8 cellular contexts compared by ENCODE assay signal in genomic region chr10:132331956-132332749, GRCh38. TPM values are rescaled to one million over a fixed set of nuclear protein-coding genes. Genes with fewer than 3 reads are reported as not detected.
DNase-seq lines count a peak whose midpoint lies in the region; TF ChIP-seq lines count a peak whose summit lies in the region.

TSS of gene LRRC27 (plus strand) at chr10:132332193. CDS start at chr10:132333525, 1,332 bp downstream.

- no peaks in the 10 kb centered on the region for H3K27me3 Mint-ChIP-seq in stimulated activated naive CD8-positive, alpha-beta T cell treated with anti-CD3 and anti-CD28 coated beads, Interleukin-15, Interleukin-2, amounts not matched to agents 100 ng/mL and 50 ng/mL, for 24 hours

- H3K9me3 ChIP-seq in MG63 (no peaks in the 10 kb centered on the region), neural cell (ENCODE audit: low read length) (no peaks in the 10 kb centered on the region)

- no peaks in the 10 kb centered on the region for H3K9me2 ChIP-seq in neural cell (ENCODE audit: insufficient read depth, low read length)

- H3F3A ChIP-seq in neural cell (ENCODE audit: insufficient read depth, low read length, poor library complexity, severe bottlenecking): no peaks in the 10 kb centered on the region

- no peaks in the 10 kb centered on the region for H3K27me3 ChIP-seq in MG63
- H3K27me3 ChIP-seq in neural cell (ENCODE audit: insufficient read depth, low read depth, low read length): no peaks in the 10 kb centered on the region

- H3K36me3 ChIP-seq in MG63: peaks cover 34% of the 10 kb centered on the region
- no peaks in the 10 kb centered on the region for H3K36me3 ChIP-seq in neural cell (ENCODE audit: insufficient read depth, low read length)

- peak within 1 kb of the TSS; percentile 99 for H3K4me3 ChIP-seq in MG63
- peak within 1 kb of the TSS; percentile 85 for H3K4me3 ChIP-seq in fibroblast of villous mesenchyme (ENCODE audit: low read depth, low read length)
- peak within 1 kb of the TSS; percentile 83 for H3K4me3 ChIP-seq in neural cell (ENCODE audit: low read length)

- H2AFZ ChIP-seq in neural cell (ENCODE audit: low read depth, low read length): peak within 1 kb of the TSS; percentile 65

- DNase-seq in G401 (ENCODE audit: low spot score): peak; percentile 93
- peak; percentile 95 for DNase-seq in HCEC 1CT
- peak; percentile 97 for DNase-seq in MG63
- DNase-seq in SHP77 (lab: John Stamatoyannopoulos, UW): peak; percentile 94
- peak; percentile 100 for DNase-seq in activated gamma-delta T cell (lab: John Stamatoyannopoulos, UW)
- peak; percentile 98 for DNase-seq in fibroblast of villous mesenchyme (ENCODE audit: low read depth)

- peak within 1 kb of the TSS; percentile 87 for H3K27ac Mint-ChIP-seq in stimulated activated naive CD8-positive, alpha-beta T cell treated with anti-CD3 and anti-CD28 coated beads, Interleukin-15, Interleukin-2, amounts not matched to agents 100 ng/mL and 50 ng/mL, for 24 hours

- peak within 1 kb of the TSS; percentile 70 for H3K27ac ChIP-seq in neural cell (ENCODE audit: low read length)

- TF ChIP-seq EP300 in neural cell (conservative IDR thresholded peaks at IDR 0.05; ENCODE audit: poor library complexity, severe bottlenecking): peak; percentile 33

- H3K4me3 Mint-ChIP-seq in stimulated activated naive CD8-positive, alpha-beta T cell treated with anti-CD3 and anti-CD28 coated beads, Interleukin-15, Interleukin-2, amounts not matched to agents 100 ng/mL and 50 ng/mL, for 24 hours: peak within 1 kb of the TSS; percentile 95

- no peaks in the 10 kb centered on the region for H4K20me1 ChIP-seq in neural cell (ENCODE audit: insufficient read depth)

- H3K4me2 ChIP-seq in neural cell (ENCODE audit: low read length): peak within 1 kb of the TSS; percentile 78

- peaks cover 18% of the 10 kb centered on the region for H3K79me2 ChIP-seq in neural cell (replicated peaks; ENCODE audit: insufficient read depth, low read length)

- in situ Hi-C loops in G401 (cut with HindIII; ENCODE audit: low sequenced_read_pairs): no loop called here

- peak within 1 kb of the TSS; percentile 78 for H3K9ac ChIP-seq in neural cell (ENCODE audit: low read length)

- TF ChIP-seq RAD21 in neural cell (conservative IDR thresholded peaks at IDR 0.05): peak; percentile 49

- peaks cover 85% of the 10 kb centered on the region for H3K4me1 Mint-ChIP-seq in stimulated activated naive CD8-positive, alpha-beta T cell treated with anti-CD3 and anti-CD28 coated beads, Interleukin-15, Interleukin-2, amounts not matched to agents 100 ng/mL and 50 ng/mL, for 24 hours (ENCODE audit: low read depth)

- peaks cover 28% of the 10 kb centered on the region for H3K36me3 Mint-ChIP-seq in stimulated activated naive CD8-positive, alpha-beta T cell treated with anti-CD3 and anti-CD28 coated beads, Interleukin-15, Interleukin-2, amounts not matched to agents 100 ng/mL and 50 ng/mL, for 24 hours (ENCODE audit: low read depth)

- no peaks in the 10 kb centered on the region for H3K9me3 Mint-ChIP-seq in stimulated activated naive CD8-positive, alpha-beta T cell treated with anti-CD3 and anti-CD28 coated beads, Interleukin-15, Interleukin-2, amounts not matched to agents 100 ng/mL and 50 ng/mL, for 24 hours

- no peak for TF ChIP-seq CTCF in fibroblast of villous mesenchyme (IDR thresholded peaks at IDR 0.05; ENCODE audit: insufficient read depth, low read depth, low read length)
- TF ChIP-seq CTCF in neural cell (IDR thresholded peaks at IDR 0.05; ENCODE audit: poor library complexity, severe bottlenecking): peak; percentile 28

TF ChIP-seq in neural cell, 6 proteins besides CTCF, POLR2A, EP300 and RAD21:
- TF ChIP-seq MXI1 (conservative IDR thresholded peaks at IDR 0.05; ENCODE audit: poor library complexity, severe bottlenecking) (peak; percentile 94), TAF1 (IDR thresholded peaks at IDR 0.05; ENCODE audit: low read depth) (peak; percentile 7), SMC3 (conservative IDR thresholded peaks at IDR 0.05; ENCODE audit: poor library complexity) (peak; percentile 48), POLR2AphosphoS5 (IDR thresholded peaks at IDR 0.05) (peak; percentile 43), REST (IDR thresholded peaks at IDR 0.05; ENCODE audit: borderline replicate concordance) (no peak), EZH2 (IDR thresholded peaks at IDR 0.05; ENCODE audit: borderline replicate concordance, insufficient read depth, low read length, poor library complexity, severe bottlenecking) (no peak)

RNA-seq across cellular contexts. Expression of gene LRRC27, which starts in this region (rescaled TPM):
- total RNA-seq in G401 (2014; rRNA removed; shearing (Covaris generic)): 3.7 and 11.0 TPM in 2 replicates
- 8.3 and 13.7 TPM in 2 replicates for total RNA-seq in MG63 (2014; rRNA removed; shearing (Covaris generic); ENCODE audit: low replicate concordance)
- total RNA-seq in fibroblast of villous mesenchyme: 6.0 and 11.0 TPM in 2 replicates
- 26.7 and 35.7 TPM in 2 replicates for polyA plus RNA-seq in neural cell
- polyA minus RNA-seq in neural cell: 22.6 and 25.2 TPM in 2 replicates

Comparison
In these comparisons a context has a peak if more than half of its experiments do, and no peak if none do; other contexts are left out.
1. Peak in every context shown above with its lines: DNase-seq, H3K4me3 ChIP-seq and H3K27ac ChIP-seq.